ENCODE assay signal across 29 cellular contexts in genomic region chr13:21320642-21321034, GRCh38.
"Had no signal": no experiment of that assay in that cellular context is flagged by ENCODE, and none has a peak within 500 bp of the region (broad histone marks: within the 10 kb centered on the region; RNA-seq: fewer than 3 reads in every experiment).

No MANE protein-coding gene starts in this region.

- ATAC-seq: stimulated activated effector memory CD8-positive, alpha-beta T cell treated with anti-CD3 and anti-CD28 coated beads, Interleukin-12 subunit alpha, Interleukin-12 subunit beta, amount 100 ng/mL, for 72 hours; stimulated activated memory B cell treated with anti-CD40 and anti-IgM and Interleukin-4, amounts not matched to agents 10 μg/mL and 1 μg/mL and 100 μg/mL, for 72 hours; stimulated activated naive B cell treated with anti-CD40 and anti-IgM and Interleukin-4, amounts not matched to agents 10 μg/mL and 1 μg/mL and 100 μg/mL, for 72 hours; stimulated activated naive CD8-positive, alpha-beta T cell treated with anti-CD3 and anti-CD28 coated beads, Interleukin-15, amount 100 ng/mL, for 72 hours; stimulated activated naive CD8-positive, alpha-beta T cell treated with anti-CD3 and anti-CD28 coated beads, Interleukin-15, Interleukin-2, amounts not matched to agents 100 U/mL and 50 U/mL, for 24 hours; upper lobe of right lung had no signal

- H3K27ac Mint-ChIP-seq: stimulated activated effector memory CD8-positive, alpha-beta T cell treated with anti-CD3 and anti-CD28 coated beads, Interleukin-12 subunit alpha, Interleukin-12 subunit beta, amount 100 ng/mL, for 72 hours; stimulated activated memory B cell treated with anti-CD40 and anti-IgM and Interleukin-4, amounts not matched to agents 10 μg/mL and 1 μg/mL and 100 μg/mL, for 72 hours; stimulated activated naive B cell treated with anti-CD40 and anti-IgM and Interleukin-4, amounts not matched to agents 10 μg/mL and 1 μg/mL and 100 μg/mL, for 72 hours; stimulated activated naive CD8-positive, alpha-beta T cell treated with anti-CD3 and anti-CD28 coated beads, Interleukin-15, Interleukin-2, amounts not matched to agents 100 ng/mL and 50 ng/mL, for 24 hours; type B pancreatic cell had no signal

- DNase-seq: stimulated activated CD4-positive, alpha-beta T cell treated with anti-CD3 and anti-CD28 coated beads, Interleukin-2, amount 100 ng/mL, for 48 hours; stimulated activated CD4-positive, alpha-beta T cell treated with anti-CD3 and anti-CD28 coated beads, Interleukin-4, amount 100 ng/mL, for 1 hour; stimulated activated CD4-positive, alpha-beta T cell treated with anti-CD3 and anti-CD28 coated beads, Interleukin-4, amount 100 ng/mL, for 24 hours; stimulated activated CD4-positive, alpha-beta T cell treated with anti-CD3 and anti-CD28 coated beads, Interleukin-4, amount 100 ng/mL, for 4 hours; stimulated activated CD8-positive, alpha-beta memory T cell treated with anti-CD3 and anti-CD28 coated beads, Interleukin-4, amount 100 ng/mL, for 48 hours; stimulated activated naive B cell treated with anti-CD40 and anti-IgM and Interleukin-4, amounts not matched to agents 10 μg/mL and 1 μg/mL and 100 μg/mL, for 72 hours; stimulated activated naive CD4-positive, alpha-beta T cell; stimulated activated naive CD4-positive, alpha-beta T cell treated with Interleukin-2 at 50 U/mL for 16 hours; stimulated activated naive CD8-positive, alpha-beta T cell treated with anti-CD3 and anti-CD28 coated beads, Interleukin-15, amount 100 ng/mL, for 72 hours; stimulated activated naive CD8-positive, alpha-beta T cell treated with anti-CD3 and anti-CD28 coated beads, Interleukin-15, Interleukin-2, amounts not matched to agents 100 U/mL and 50 U/mL, for 24 hours; stomach; substantia nigra; testis; thyroid gland; tibial artery; transverse colon; trophoblast cell; upper lobe of right lung; uterus had no signal

- H3K27ac ChIP-seq: stomach, suprapubic skin, testis, thoracic aorta, thyroid gland, tibial artery, tibial nerve, transverse colon, upper lobe of left lung, upper lobe of right lung, uterus, vagina had no signal

- H3K27me3 ChIP-seq: stomach, suprapubic skin, testis, thyroid gland, tibial artery, tibial nerve, transverse colon, upper lobe of left lung, upper lobe of right lung, uterus, vagina had no signal

- H3K36me3 Mint-ChIP-seq: stimulated activated effector memory CD8-positive, alpha-beta T cell treated with anti-CD3 and anti-CD28 coated beads, Interleukin-12 subunit alpha, Interleukin-12 subunit beta, amount 100 ng/mL, for 72 hours had no signal

- H3K9me3 Mint-ChIP-seq: stimulated activated effector memory CD8-positive, alpha-beta T cell treated with anti-CD3 and anti-CD28 coated beads, Interleukin-12 subunit alpha, Interleukin-12 subunit beta, amount 100 ng/mL, for 72 hours; stimulated activated memory B cell treated with anti-CD40 and anti-IgM and Interleukin-4, amounts not matched to agents 10 μg/mL and 1 μg/mL and 100 μg/mL, for 72 hours; stimulated activated naive B cell treated with anti-CD40 and anti-IgM and Interleukin-4, amounts not matched to agents 10 μg/mL and 1 μg/mL and 100 μg/mL, for 72 hours; stimulated activated naive CD8-positive, alpha-beta T cell treated with anti-CD3 and anti-CD28 coated beads, Interleukin-15, amount 100 ng/mL, for 72 hours; stimulated activated naive CD8-positive, alpha-beta T cell treated with anti-CD3 and anti-CD28 coated beads, Interleukin-15, Interleukin-2, amounts not matched to agents 100 ng/mL and 50 ng/mL, for 24 hours; type B pancreatic cell had no signal

- H3K36me3 ChIP-seq: stomach, suprapubic skin, thoracic aorta, thyroid gland, transverse colon, upper lobe of left lung, upper lobe of right lung, uterus, vagina had no signal

- FAIRE-seq: urothelium cell line had no signal

- H3K9me3 ChIP-seq: stomach, suprapubic skin, testis, thoracic aorta, thyroid gland, tibial nerve, transverse colon, upper lobe of left lung, upper lobe of right lung, uterus, vagina had no signal

- H3K27me3 Mint-ChIP-seq: stimulated activated memory B cell treated with anti-CD40 and anti-IgM and Interleukin-4, amounts not matched to agents 10 μg/mL and 1 μg/mL and 100 μg/mL, for 72 hours; stimulated activated naive B cell treated with anti-CD40 and anti-IgM and Interleukin-4, amounts not matched to agents 10 μg/mL and 1 μg/mL and 100 μg/mL, for 72 hours; stimulated activated naive CD8-positive, alpha-beta T cell treated with anti-CD3 and anti-CD28 coated beads, Interleukin-15, amount 100 ng/mL, for 72 hours; stimulated activated naive CD8-positive, alpha-beta T cell treated with anti-CD3 and anti-CD28 coated beads, Interleukin-15, Interleukin-2, amounts not matched to agents 100 ng/mL and 50 ng/mL, for 24 hours had no signal

- H3K4me1 ChIP-seq: suprapubic skin, testis, tibial nerve, upper lobe of left lung, upper lobe of right lung, uterus had no signal

- H3K4me3 Mint-ChIP-seq: stimulated activated effector memory CD8-positive, alpha-beta T cell treated with anti-CD3 and anti-CD28 coated beads, Interleukin-12 subunit alpha, Interleukin-12 subunit beta, amount 100 ng/mL, for 72 hours; stimulated activated memory B cell treated with anti-CD40 and anti-IgM and Interleukin-4, amounts not matched to agents 10 μg/mL and 1 μg/mL and 100 μg/mL, for 72 hours; stimulated activated naive B cell treated with anti-CD40 and anti-IgM and Interleukin-4, amounts not matched to agents 10 μg/mL and 1 μg/mL and 100 μg/mL, for 72 hours; stimulated activated naive CD8-positive, alpha-beta T cell treated with anti-CD3 and anti-CD28 coated beads, Interleukin-15, amount 100 ng/mL, for 72 hours; stimulated activated naive CD8-positive, alpha-beta T cell treated with anti-CD3 and anti-CD28 coated beads, Interleukin-15, Interleukin-2, amounts not matched to agents 100 ng/mL and 50 ng/mL, for 24 hours; type B pancreatic cell had no signal

- H3K4me3 ChIP-seq: stomach, suprapubic skin, thoracic aorta, thyroid gland, tibial artery, tibial nerve, transverse colon, upper lobe of left lung, upper lobe of right lung, uterus, vagina had no signal
